In the genomic region with DNA sequence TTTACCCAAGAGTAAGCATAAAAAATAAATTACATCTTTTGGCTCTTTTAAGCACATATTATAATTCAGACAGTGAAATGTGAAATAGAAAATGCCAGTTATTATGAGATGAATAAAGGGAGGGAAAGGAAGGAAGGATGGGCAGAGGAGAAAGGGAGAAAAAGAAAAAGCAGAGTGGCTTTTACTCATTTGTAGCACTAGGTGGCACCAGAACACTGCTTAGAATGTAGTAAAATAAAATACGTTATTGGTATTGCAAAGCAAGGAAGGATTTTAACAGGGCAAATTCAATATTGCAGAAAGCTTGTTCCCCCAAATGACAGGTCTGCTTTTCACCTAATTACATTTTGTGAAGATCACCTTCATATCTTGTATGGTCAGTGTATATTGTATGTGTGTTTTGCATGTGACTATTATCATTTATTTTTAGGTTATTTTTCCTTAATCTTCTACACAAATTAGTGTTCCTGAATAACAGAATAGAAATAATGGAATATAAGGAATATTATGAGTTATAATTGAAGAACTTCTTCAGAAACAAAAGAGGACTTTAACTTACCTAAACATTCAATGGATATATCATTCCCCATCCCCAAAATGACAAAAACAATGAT, we compare ENCODE assay signal across 9 cellular contexts. TPM values are rescaled to one million over a fixed set of nuclear protein-coding genes. Genes with fewer than 3 reads are reported as not detected.
DNase-seq lines count a peak whose midpoint lies in the region; ATAC-seq and TF ChIP-seq lines count a peak whose summit lies in the region.
"Had no signal": no experiment of that assay in that cellular context is flagged by ENCODE, and none has a peak within 500 bp of the region (broad histone marks: within the 10 kb centered on the region; RNA-seq: fewer than 3 reads in every experiment).

No MANE protein-coding gene starts in this region.

- H3K9me3 ChIP-seq in CD4-positive, CD25-positive, alpha-beta regulatory T cell (ENCODE audit: control insufficient read depth in 2 of 2, low read length in 2 of 2): peaks cover 2 to 5% of the 10 kb centered on the region in 2 experiments
- H3K9me3 ChIP-seq in OCI-LY1 (ENCODE audit: low read length) (no peaks in the 10 kb centered on the region), osteoblast (ENCODE audit: low read depth, low read length) (no peaks in the 10 kb centered on the region)

- no peaks in the 10 kb centered on the region for H3K79me2 ChIP-seq in OCI-LY1 (ENCODE audit: insufficient read depth, low read length)
- no peaks in the 10 kb centered on the region for H3K79me2 ChIP-seq in osteoblast (ENCODE audit: insufficient read depth, low read length)

- H3K36me3 ChIP-seq in CD4-positive, CD25-positive, alpha-beta regulatory T cell (ENCODE audit: control insufficient read depth, insufficient read depth, low read length): no peaks in the 10 kb centered on the region
- H3K36me3 ChIP-seq in OCI-LY1 (ENCODE audit: insufficient read depth, low read length): no peaks in the 10 kb centered on the region
- no peaks in the 10 kb centered on the region for H3K36me3 ChIP-seq in osteoblast (ENCODE audit: insufficient read depth, low read length)

- peaks cover 16% of the 10 kb centered on the region for H3K27me3 ChIP-seq in CD4-positive, CD25-positive, alpha-beta regulatory T cell (ENCODE audit: control insufficient read depth, insufficient read depth, low read length)
- H3K27me3 ChIP-seq in OCI-LY1 (ENCODE audit: insufficient read depth, low read length) (no peaks in the 10 kb centered on the region), osteoblast (ENCODE audit: insufficient read depth, low read length) (no peaks in the 10 kb centered on the region)

- no peaks in the 10 kb centered on the region for H3F3A ChIP-seq in OCI-LY1 (ENCODE audit: insufficient read depth, low read length)

- DNase-seq in CD4-positive, CD25-positive, alpha-beta regulatory T cell: peak in 2 of 3 donors; percentile 40 to 42
- peak; percentile 31 for DNase-seq in HCEC 1CT
- DNase-seq in coronary artery (ENCODE audit: low spot score): no peak
- no peak for DNase-seq in osteoblast (ENCODE audit: insufficient read length, low spot score, missing footprints)
- DNase-seq in activated T-cell treated with anti-CD3 and anti-CD28 coated beads, Interleukin-2, amount 50 U/mL, for 4 hours: no peak
- DNase-seq in stimulated activated CD8-positive, alpha-beta memory T cell treated with anti-CD3 and anti-CD28 coated beads, Interleukin-4, amount 100 ng/mL, for 48 hours: no peak

- no peaks in the 10 kb centered on the region for H3K36me3 Mint-ChIP-seq in CD4-positive, CD25-positive, alpha-beta regulatory T cell
- no peaks in the 10 kb centered on the region for H3K36me3 Mint-ChIP-seq in activated T-cell treated with anti-CD3 and anti-CD28 coated beads, Interleukin-2, amount 50 U/mL, for 4 hours (ENCODE audit: insufficient read depth)

- no peak overlapping the region for H3K4me3 Mint-ChIP-seq in CD4-positive, CD25-positive, alpha-beta regulatory T cell
- H3K4me3 Mint-ChIP-seq in activated T-cell treated with anti-CD3 and anti-CD28 coated beads, Interleukin-2, amount 50 U/mL, for 4 hours: no peak overlapping the region

- H3K4me1 ChIP-seq in CD4-positive, CD25-positive, alpha-beta regulatory T cell (ENCODE audit: control insufficient read depth, insufficient read depth, low read length, poor library complexity, severe bottlenecking): no peaks in the 10 kb centered on the region
- no peaks in the 10 kb centered on the region for H3K4me1 ChIP-seq in OCI-LY1 (ENCODE audit: insufficient read depth, low read length, severe bottlenecking)
- H3K4me1 ChIP-seq in osteoblast (ENCODE audit: insufficient read depth, low read length): no peaks in the 10 kb centered on the region

- H3K27ac ChIP-seq in CD4-positive, CD25-positive, alpha-beta regulatory T cell (ENCODE audit: insufficient read depth, low read length, poor library complexity, severe bottlenecking): no peak overlapping the region
- H3K27ac ChIP-seq in OCI-LY1 (ENCODE audit: low read depth, low read length, poor library complexity, severe bottlenecking): no peak overlapping the region
- no peak overlapping the region for H3K27ac ChIP-seq in coronary artery
- H3K27ac ChIP-seq in osteoblast (ENCODE audit: low read depth, low read length): no peak overlapping the region
- H3K27ac ChIP-seq: epithelial cell of prostate had no signal

- no peak overlapping the region for H2AFZ ChIP-seq in OCI-LY1 (ENCODE audit: low read length)
- no peak overlapping the region for H2AFZ ChIP-seq in osteoblast (ENCODE audit: low read length)

- no peak overlapping the region for H3K9ac ChIP-seq in OCI-LY1 (ENCODE audit: low read length)

- H3K9me3 Mint-ChIP-seq in CD4-positive, CD25-positive, alpha-beta regulatory T cell: no peaks in the 10 kb centered on the region
- no peaks in the 10 kb centered on the region for H3K9me3 Mint-ChIP-seq in activated T-cell treated with anti-CD3 and anti-CD28 coated beads, Interleukin-2, amount 50 U/mL, for 4 hours

- TF ChIP-seq CTCF in OCI-LY1 (IDR thresholded peaks at IDR 0.05; ENCODE audit: low read length) (peak; percentile 74), coronary artery (IDR thresholded peaks at IDR 0.05) (peak; percentile 54), osteoblast (IDR thresholded peaks at IDR 0.05; ENCODE audit: extremely low read depth, low read depth, low read length) (peak; percentile 70)

- H3K4me1 Mint-ChIP-seq in CD4-positive, CD25-positive, alpha-beta regulatory T cell: no peaks in the 10 kb centered on the region
- H3K4me1 Mint-ChIP-seq in activated T-cell treated with anti-CD3 and anti-CD28 coated beads, Interleukin-2, amount 50 U/mL, for 4 hours (ENCODE audit: low read depth): no peaks in the 10 kb centered on the region

- H3K4me3 ChIP-seq in CD4-positive, CD25-positive, alpha-beta regulatory T cell (ENCODE audit: low read depth, low read length): no peak overlapping the region
- H3K4me3 ChIP-seq in OCI-LY1 (ENCODE audit: low read depth, low read length, poor library complexity, severe bottlenecking) (no peak overlapping the region), coronary artery (no peak overlapping the region), osteoblast (ENCODE audit: insufficient read depth, low read length) (no peak overlapping the region)

- H3K9me2 ChIP-seq in OCI-LY1 (ENCODE audit: low read depth, low read length): no peaks in the 10 kb centered on the region

- no peak overlapping the region for H3K27ac Mint-ChIP-seq in CD4-positive, CD25-positive, alpha-beta regulatory T cell

- no peak overlapping the region for H3K4me2 ChIP-seq in OCI-LY1 (ENCODE audit: low read length)
- no peak overlapping the region for H3K4me2 ChIP-seq in osteoblast (ENCODE audit: insufficient read depth, low read length)

- peak; percentile 43 to 46 for ATAC-seq in CD4-positive, CD25-positive, alpha-beta regulatory T cell (ENCODE audit: low read depth in 2 of 2)
- ATAC-seq in activated T-cell treated with anti-CD3 and anti-CD28 coated beads, Interleukin-2, amount 50 U/mL, for 4 hours: no peak
- ATAC-seq in HG02840 (IDR thresholded peaks at IDR 0.05; ENCODE audit: low FRiP score, unreplicated experiment): no peak

- no peaks in the 10 kb centered on the region for H4K20me1 ChIP-seq in OCI-LY1 (ENCODE audit: insufficient read depth, low read length)
- no peaks in the 10 kb centered on the region for H4K20me1 ChIP-seq in osteoblast (ENCODE audit: insufficient read depth, low read length)

- H3K27me3 Mint-ChIP-seq in CD4-positive, CD25-positive, alpha-beta regulatory T cell: peaks cover 35% of the 10 kb centered on the region
- H3K27me3 Mint-ChIP-seq in activated T-cell treated with anti-CD3 and anti-CD28 coated beads, Interleukin-2, amount 50 U/mL, for 4 hours (ENCODE audit: low read depth): peaks cover 11% of the 10 kb centered on the region

RNA-seq across cellular contexts. Expression of a gene that starts 9.1 kb away (rescaled TPM):
- total RNA-seq in CD4-positive, CD25-positive, alpha-beta regulatory T cell: 42.3 TPM
- 1 to 10 TPM; 1.6 to 4.2 (median 2.4) TPM for polyA plus RNA-seq in CD4-positive, CD25-positive, alpha-beta regulatory T cell
- total RNA-seq in osteoblast: 56.8 and 68.4 TPM in 2 replicates
- total RNA-seq in activated T-cell treated with anti-CD3 and anti-CD28 coated beads, Interleukin-2, amount 50 U/mL, for 4 hours: 10 to 100 TPM; 15.1 to 17.3 (median 15.3) TPM

RNA-seq across cellular contexts. Expression of a gene that starts 22.9 kb away (rescaled TPM):
- total RNA-seq in CD4-positive, CD25-positive, alpha-beta regulatory T cell: 0.30 TPM
- under 1 TPM in 3 of 4 donors, not detected in 1; 0.13 to 0.24 (median 0.21) TPM for polyA plus RNA-seq in CD4-positive, CD25-positive, alpha-beta regulatory T cell
- under 0.01 TPM in 2 replicates for total RNA-seq in osteoblast
- 1 to 10 TPM; 1.0 to 1.1 (median 1.0) TPM for total RNA-seq in activated T-cell treated with anti-CD3 and anti-CD28 coated beads, Interleukin-2, amount 50 U/mL, for 4 hours

Comparison
In these comparisons a context has a peak if more than half of its experiments do, and no peak if none do; other contexts are left out.
1. ATAC-seq: peak in CD4-positive, CD25-positive, alpha-beta regulatory T cell (2 of 2); none in activated T-cell treated with anti-CD3 and anti-CD28 coated beads, Interleukin-2, amount 50 U/mL, for 4 hours (0 of 2) and HG02840 (single experiment).
2. DNase-seq: peak in CD4-positive, CD25-positive, alpha-beta regulatory T cell (2 of 3) and HCEC 1CT (single experiment); none in coronary artery (single experiment), osteoblast (single experiment), activated T-cell treated with anti-CD3 and anti-CD28 coated beads, Interleukin-2, amount 50 U/mL, for 4 hours (single experiment) and stimulated activated CD8-positive, alpha-beta memory T cell treated with anti-CD3 and anti-CD28 coated beads, Interleukin-4, amount 100 ng/mL, for 48 hours (single experiment).
3. Peak in every context shown above with its lines, with median percentiles within 50 percentile points of each other: CTCF ChIP-seq.